Comparison of ENCODE assay signal across 16 cellular contexts in the genomic region with DNA sequence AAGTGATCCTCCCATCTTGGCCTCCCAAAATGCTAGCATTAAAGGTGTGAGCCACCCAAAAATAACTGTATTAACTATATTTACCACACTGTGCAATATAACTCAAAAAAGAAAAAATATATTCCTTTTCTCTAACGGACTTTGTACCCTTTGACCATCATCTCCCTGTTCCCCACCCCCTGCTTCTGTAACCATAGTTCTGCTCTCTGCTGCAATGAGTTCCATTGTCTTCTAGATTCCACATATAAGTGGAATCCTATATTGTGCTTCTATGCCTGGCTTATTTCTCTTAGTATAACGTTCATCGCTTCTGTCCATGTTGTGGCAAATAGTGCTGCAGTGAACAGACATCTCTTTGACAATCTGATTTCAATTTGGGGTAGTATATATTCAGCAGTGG.
"Had no signal": no experiment of that assay in that cellular context is flagged by ENCODE, and none has a peak within 500 bp of the region (broad histone marks: within the 10 kb centered on the region; RNA-seq: fewer than 3 reads in every experiment).

No MANE protein-coding gene starts in this region.

- H3K27ac Mint-ChIP-seq: activated CD4-positive, alpha-beta T cell treated with anti-CD3 and anti-CD28 coated beads, Interleukin-2, amount 10 ng/mL, durations not matched to agents 7 days and 5 days; stimulated activated memory B cell treated with anti-CD40 and anti-IgM and Interleukin-4, amounts not matched to agents 10 μg/mL and 1 μg/mL and 100 μg/mL, for 72 hours had no signal

- H3K9me3 Mint-ChIP-seq: activated B cell treated with CpG ODN at 0.5 μM for 24 hours; activated CD4-positive, alpha-beta T cell treated with anti-CD3 and anti-CD28 coated beads, Interleukin-2, amount 10 ng/mL, durations not matched to agents 7 days and 5 days; central memory CD8-positive, alpha-beta T cell; stimulated activated memory B cell treated with anti-CD40 and anti-IgM and Interleukin-4, amounts not matched to agents 10 μg/mL and 1 μg/mL and 100 μg/mL, for 72 hours had no signal

- H3K27me3 Mint-ChIP-seq: activated B cell treated with CpG ODN at 0.5 μM for 24 hours; activated CD4-positive, alpha-beta T cell treated with anti-CD3 and anti-CD28 coated beads, Interleukin-2, amount 10 ng/mL, durations not matched to agents 7 days and 5 days; central memory CD8-positive, alpha-beta T cell; stimulated activated memory B cell treated with anti-CD40 and anti-IgM and Interleukin-4, amounts not matched to agents 10 μg/mL and 1 μg/mL and 100 μg/mL, for 72 hours had no signal

- ATAC-seq: body of pancreas; left lung; stimulated activated memory B cell treated with anti-CD40 and anti-IgM and Interleukin-4, amounts not matched to agents 10 μg/mL and 1 μg/mL and 100 μg/mL, for 72 hours had no signal

- H3K4me3 Mint-ChIP-seq: activated B cell treated with CpG ODN at 0.5 μM for 24 hours; activated CD4-positive, alpha-beta T cell treated with anti-CD3 and anti-CD28 coated beads, Interleukin-2, amount 10 ng/mL, durations not matched to agents 7 days and 5 days; central memory CD8-positive, alpha-beta T cell; stimulated activated memory B cell treated with anti-CD40 and anti-IgM and Interleukin-4, amounts not matched to agents 10 μg/mL and 1 μg/mL and 100 μg/mL, for 72 hours had no signal

- DNase-seq: activated B cell treated with CpG ODN at 0.5 μM for 24 hours; activated CD4-positive, alpha-beta T cell treated with anti-CD3 and anti-CD28 coated beads, Interleukin-2, amount 10 ng/mL, durations not matched to agents 7 days and 5 days; activated naive CD4-positive, alpha-beta T cell treated with anti-CD3 and anti-CD28 coated beads, Interleukin-2, amount 50 U/mL, for 16 hours; amygdala; body of pancreas; effector CD8-positive, alpha-beta T cell; esophagus squamous epithelium; hippocampal formation; kidney; left lung; mesenchymal stem cell; substantia nigra; T-helper 2 cell; transverse colon had no signal

- H3K9me3 ChIP-seq: body of pancreas, esophagus squamous epithelium, left lung, transverse colon had no signal
